Comparison of ENCODE assay signal across 8 cellular contexts in the genomic region with DNA sequence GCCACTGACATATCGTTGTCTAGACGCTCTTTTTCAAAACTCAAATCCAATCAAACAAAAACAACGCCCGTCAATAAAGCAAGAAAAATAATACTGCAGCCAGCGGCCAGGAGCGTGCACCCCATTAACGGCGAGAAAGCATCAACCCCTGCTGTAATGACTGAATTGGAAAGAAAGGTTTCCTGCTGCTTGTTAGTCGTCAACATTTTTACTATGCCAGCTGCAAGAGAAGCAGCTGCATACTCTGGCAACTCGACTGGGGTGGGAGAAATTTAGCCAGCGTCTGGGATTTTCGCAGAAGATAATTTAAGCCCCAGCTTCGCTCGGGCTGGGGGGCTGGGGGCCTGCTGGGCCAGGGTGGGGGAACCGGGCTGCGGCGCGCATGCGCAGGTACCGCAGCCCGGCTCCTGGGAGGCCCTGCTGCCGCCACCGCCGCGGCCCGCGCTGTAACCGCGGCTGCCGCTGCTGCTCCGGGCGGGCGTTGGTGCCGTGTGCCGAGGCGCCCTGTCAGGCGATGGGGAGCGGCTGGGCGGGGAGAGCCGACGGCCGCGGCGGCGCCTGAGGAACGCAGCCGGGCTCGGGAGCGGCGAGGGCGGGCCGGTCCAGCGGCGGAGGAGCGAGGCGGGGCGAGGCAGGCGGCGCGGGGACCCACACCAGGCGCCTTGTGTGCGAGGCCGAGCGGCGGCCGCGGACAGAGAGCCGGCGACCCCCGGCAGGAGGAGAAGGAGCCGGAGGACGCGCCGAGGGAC. TPM values are rescaled to one million over a fixed set of nuclear protein-coding genes. Genes with fewer than 3 reads are reported as not detected.
A peak's percentile ranks its signal among the peaks of the same experiment; 100 is the strongest.
DNase-seq lines count a peak whose midpoint lies in the region; ATAC-seq and TF ChIP-seq lines count a peak whose summit lies in the region.

No MANE protein-coding gene starts in this region.

- H3K4me3 Mint-ChIP-seq in activated CD4-positive, alpha-beta T cell treated with anti-CD3 and anti-CD28 coated beads, Interleukin-2, amount 10 ng/mL, durations not matched to agents 7 days and 5 days: peak overlapping the region; percentile 90
- peak overlapping the region; percentile 85 for H3K4me3 Mint-ChIP-seq in dendritic cell treated with granulocyte-macrophage colony-stimulating factor and Interleukin-4, amounts not matched to agents 40 ng/mL and 50 ng/mL, for 4 days

- peaks cover 31% of the 10 kb centered on the region for H3K4me1 Mint-ChIP-seq in activated CD4-positive, alpha-beta T cell treated with anti-CD3 and anti-CD28 coated beads, Interleukin-2, amount 10 ng/mL, durations not matched to agents 7 days and 5 days
- peaks cover 35% of the 10 kb centered on the region for H3K4me1 Mint-ChIP-seq in dendritic cell treated with granulocyte-macrophage colony-stimulating factor and Interleukin-4, amounts not matched to agents 40 ng/mL and 50 ng/mL, for 4 days (ENCODE audit: low read depth)

- H3K9me3 ChIP-seq in right lobe of liver: no peaks in the 10 kb centered on the region

- CTCF ChIA-PET in activated CD4-positive, alpha-beta T cell treated with anti-CD3 and anti-CD28 coated beads, Interleukin-2, amount 10 ng/mL, durations not matched to agents 7 days and 5 days (lab: Charles Lee): interaction anchor here (1.3 kb wide), 1 partner anchor 13 kb away, joined by 4 read pairs; no protein-coding TSS in a partner anchor

- peak overlapping the region; percentile 51 to 73 (median 70) for H3K4me3 ChIP-seq in right lobe of liver

- DNase-seq in AML-193 (lab: John Stamatoyannopoulos, UW) (peak; percentile 69 to 81), NCI-H510A treated with DMSO at 0.1 percent for 48 hours (lab: John Stamatoyannopoulos, UW) (peak; percentile 34), right lobe of liver (peak; percentile 78 to 84 (median 80))
- peak; percentile 63 for DNase-seq in activated CD4-positive, alpha-beta T cell treated with anti-CD3 and anti-CD28 coated beads, Interleukin-2, amount 10 ng/mL, durations not matched to agents 7 days and 5 days
- peak; percentile 72 for DNase-seq in stimulated activated CD4-positive, alpha-beta T cell treated with anti-CD3 and anti-CD28 coated beads, Interleukin-4, amount 100 ng/mL, for 1 hour

- intact Hi-C loops in dendritic cell treated with granulocyte-macrophage colony-stimulating factor and Interleukin-4, amounts not matched to agents 40 ng/mL and 50 ng/mL, for 4 days (cut with micrococcal nuclease): loop anchor here (2.0 to 10.0 kb wide), 4 partner anchors 119 to 1469 kb away; a partner anchor contains a TSS
- intact Hi-C loops in right lobe of liver (cut with DNase I): no loop called here

- peak; percentile 78 for TF ChIP-seq POLR2A in right lobe of liver (IDR thresholded peaks at IDR 0.05)

- H3K27ac Mint-ChIP-seq in activated CD4-positive, alpha-beta T cell treated with anti-CD3 and anti-CD28 coated beads, Interleukin-2, amount 10 ng/mL, durations not matched to agents 7 days and 5 days: peak overlapping the region; percentile 98
- H3K27ac Mint-ChIP-seq in dendritic cell treated with granulocyte-macrophage colony-stimulating factor and Interleukin-4, amounts not matched to agents 40 ng/mL and 50 ng/mL, for 4 days: peak overlapping the region; percentile 94

- H3K27me3 ChIP-seq in right lobe of liver: no peaks in the 10 kb centered on the region

- TF ChIP-seq CTCF in right lobe of liver (IDR thresholded peaks at IDR 0.05): no peak

- H3K27me3 Mint-ChIP-seq in activated CD4-positive, alpha-beta T cell treated with anti-CD3 and anti-CD28 coated beads, Interleukin-2, amount 10 ng/mL, durations not matched to agents 7 days and 5 days: no peaks in the 10 kb centered on the region
- no peaks in the 10 kb centered on the region for H3K27me3 Mint-ChIP-seq in dendritic cell treated with granulocyte-macrophage colony-stimulating factor and Interleukin-4, amounts not matched to agents 40 ng/mL and 50 ng/mL, for 4 days

- no peaks in the 10 kb centered on the region for H3K9me3 Mint-ChIP-seq in activated CD4-positive, alpha-beta T cell treated with anti-CD3 and anti-CD28 coated beads, Interleukin-2, amount 10 ng/mL, durations not matched to agents 7 days and 5 days
- no peaks in the 10 kb centered on the region for H3K9me3 Mint-ChIP-seq in dendritic cell treated with granulocyte-macrophage colony-stimulating factor and Interleukin-4, amounts not matched to agents 40 ng/mL and 50 ng/mL, for 4 days

- H3K4me1 ChIP-seq in right lobe of liver: peaks cover 0 to 6% (median 0%) of the 10 kb centered on the region in 4 donors

- POLR2A ChIA-PET in activated CD4-positive, alpha-beta T cell treated with anti-CD3 and anti-CD28 coated beads, Interleukin-2, amount 10 ng/mL, durations not matched to agents 7 days and 5 days (lab: Charles Lee): no interaction called here

- H3K36me3 Mint-ChIP-seq in activated CD4-positive, alpha-beta T cell treated with anti-CD3 and anti-CD28 coated beads, Interleukin-2, amount 10 ng/mL, durations not matched to agents 7 days and 5 days (ENCODE audit: low read depth): peaks cover 4% of the 10 kb centered on the region
- peaks cover 22% of the 10 kb centered on the region for H3K36me3 Mint-ChIP-seq in dendritic cell treated with granulocyte-macrophage colony-stimulating factor and Interleukin-4, amounts not matched to agents 40 ng/mL and 50 ng/mL, for 4 days (ENCODE audit: low read depth)

- 0% methylated on average over 17 of the region's 74 CpGs for WGBS in right lobe of liver (ENCODE audit: insufficient coverage, low coverage, low lambda C conversion rate, missing lambda C conversion rate)

- H3K36me3 ChIP-seq in right lobe of liver: no peaks in the 10 kb centered on the region

- peak overlapping the region; percentile 70 to 88 (median 88) for H3K27ac ChIP-seq in right lobe of liver

- peak; percentile 42 for ATAC-seq in GM19043 (IDR thresholded peaks at IDR 0.05; ENCODE audit: low read depth, unreplicated experiment)
- ATAC-seq in HG03342 (IDR thresholded peaks at IDR 0.05; ENCODE audit: unreplicated experiment): peak; percentile 50
- peak; percentile 68 to 86 (median 80) for ATAC-seq in right lobe of liver

RNA-seq across cellular contexts. Expression of a gene that starts 0.7 kb away (rescaled TPM):
- 10 to 100 TPM; 17.6 to 17.7 TPM for total RNA-seq in activated CD4-positive, alpha-beta T cell treated with anti-CD3 and anti-CD28 coated beads, Interleukin-2, amount 10 ng/mL, durations not matched to agents 7 days and 5 days
- 1 to 10 TPM; 3.9 to 7.6 (median 5.7) TPM for total RNA-seq in right lobe of liver

Comparison
In these comparisons a context has a peak if more than half of its experiments do, and no peak if none do; other contexts are left out.
1. Peak in every context shown above with its lines: DNase-seq, ATAC-seq, H3K4me3 ChIP-seq and H3K27ac ChIP-seq.